In genomic region chr5:13472834-13473233, GRCh38 we compare ENCODE assay signal across 35 cellular contexts.
"Had no signal": no experiment of that assay in that cellular context is flagged by ENCODE, and none has a peak within 500 bp of the region (broad histone marks: within the 10 kb centered on the region; RNA-seq: fewer than 3 reads in every experiment).

No MANE protein-coding gene starts in this region.

- H3K9ac ChIP-seq: KMS-11 had no signal

- H3K4me2 ChIP-seq: KMS-11 had no signal

- H3K27me3 ChIP-seq: MG63 had no signal

- H3K36me3 ChIP-seq: MG63 had no signal

- H3K4me3 ChIP-seq: MG63 had no signal

- H3K27ac ChIP-seq: KMS-11 had no signal

- DNase-seq: Karpas-422, Kasumi-1, MG63, MM.1S, MV-4-11, NCI-H1048, NCI-H1092, NCI-H1092 treated with DMSO at 0.1 percent for 48 hours, NCI-H1105, NCI-H1105 treated with DMSO at 0.1 percent for 48 hours, NCI-H1417, NCI-H1417 treated with DMSO at 0.1 percent for 48 hours, NCI-H1436, NCI-H1436 treated with DMSO at 0.1 percent for 48 hours, NCI-H146, NCI-H1694, NCI-H1694 treated with DMSO at 0.1 percent for 48 hours, NCI-H187, NCI-H187 treated with DMSO at 0.1 percent for 48 hours, NCI-H1930, NCI-H2029, NCI-H2029 treated with DMSO at 0.1 percent for 48 hours, NCI-H2081, NCI-H2081 treated with DMSO at 0.1 percent for 48 hours, NCI-H2107, NCI-H2171, NCI-H2171 treated with DMSO at 0.1 percent for 48 hours, NCI-H226, NCI-H345, NCI-H446, NCI-H446 treated with DMSO at 0.1 percent for 48 hours, NCI-H510A, NCI-H510A treated with DMSO at 0.1 percent for 48 hours, NCI-H524 had no signal
